Comparison of ENCODE assay signal across 25 cellular contexts in the genomic region with DNA sequence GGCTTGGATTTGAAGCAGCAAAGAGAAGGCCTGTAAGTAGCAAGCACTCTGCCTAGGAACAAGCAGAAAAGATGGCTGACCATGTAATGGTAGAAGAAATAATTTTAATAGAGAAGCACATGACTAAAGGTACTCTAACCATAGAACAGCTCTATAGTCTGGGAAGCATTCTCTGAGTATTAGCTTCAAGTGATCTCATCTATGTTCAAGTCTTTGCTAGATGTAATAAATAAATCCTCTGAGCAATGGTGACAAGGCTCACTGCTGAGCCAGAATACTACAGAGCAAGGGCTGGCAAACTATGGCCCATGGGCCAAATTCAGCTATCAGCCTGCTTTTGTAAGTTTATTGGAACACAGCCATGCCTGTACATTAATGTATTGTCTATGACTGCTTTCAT.
A peak's percentile ranks its signal among the peaks of the same experiment; 100 is the strongest.
DNase-seq lines count a peak whose midpoint lies in the region; ATAC-seq and TF ChIP-seq lines count a peak whose summit lies in the region.
"Had no signal": no experiment of that assay in that cellular context is flagged by ENCODE, and none has a peak within 500 bp of the region (broad histone marks: within the 10 kb centered on the region; RNA-seq: fewer than 3 reads in every experiment).

No MANE protein-coding gene starts in this region.

- no peaks in the 10 kb centered on the region for H3K27me3 ChIP-seq in HAP-1 (ENCODE audit: low read depth)
- H3K27me3 ChIP-seq: body of pancreas, heart left ventricle, left lung, sigmoid colon had no signal

- no peaks in the 10 kb centered on the region for H3K9me3 ChIP-seq in HAP-1
- H3K9me3 ChIP-seq: body of pancreas, heart left ventricle, left lung, sigmoid colon had no signal

- H3K27me3 Mint-ChIP-seq in activated T-cell treated with anti-CD3 and anti-CD28 coated beads, Interleukin-2, amount 50 U/mL, for 72 hours (ENCODE audit: low read depth), result no peaks in the 10 kb centered on the region
- H3K27me3 Mint-ChIP-seq: activated CD4-positive, alpha-beta memory T cell treated with anti-CD3 and anti-CD28 coated beads for 36 hours; activated naive CD8-positive, alpha-beta T cell treated with anti-CD3 and anti-CD28 coated beads, Interleukin-2, amount 50 U/mL, for 24 hours; progenitor cell of endocrine pancreas had no signal

- H3K4me1 ChIP-seq in HAP-1, result no peaks in the 10 kb centered on the region
- H3K4me1 ChIP-seq: body of pancreas, heart left ventricle, left lung, sigmoid colon had no signal

- H3K4me3 ChIP-seq in epithelial cell of esophagus (ENCODE audit: low read length), result no peak overlapping the region
- no peak overlapping the region for H3K4me3 ChIP-seq in HAP-1
- H3K4me3 ChIP-seq: body of pancreas, coronary artery, heart left ventricle, left lung, sigmoid colon had no signal

- no peaks in the 10 kb centered on the region for H3K9me3 Mint-ChIP-seq in activated T-cell treated with anti-CD3 and anti-CD28 coated beads, Interleukin-2, amount 50 U/mL, for 72 hours
- no peaks in the 10 kb centered on the region for H3K9me3 Mint-ChIP-seq in stimulated activated effector memory CD8-positive, alpha-beta T cell treated with anti-CD3 and anti-CD28 coated beads, Interleukin-12 subunit alpha, Interleukin-12 subunit beta, amount 100 ng/mL, for 72 hours
- H3K9me3 Mint-ChIP-seq: activated CD4-positive, alpha-beta memory T cell treated with anti-CD3 and anti-CD28 coated beads for 36 hours; activated naive CD8-positive, alpha-beta T cell treated with anti-CD3 and anti-CD28 coated beads, Interleukin-2, amount 50 U/mL, for 24 hours; mesothelial cell of epicardium; nephron had no signal

- H3K4me1 Mint-ChIP-seq in activated T-cell treated with anti-CD3 and anti-CD28 coated beads, Interleukin-2, amount 50 U/mL, for 72 hours (ENCODE audit: low read depth), result no peaks in the 10 kb centered on the region
- no peaks in the 10 kb centered on the region for H3K4me1 Mint-ChIP-seq in stimulated activated effector memory CD8-positive, alpha-beta T cell treated with anti-CD3 and anti-CD28 coated beads, Interleukin-12 subunit alpha, Interleukin-12 subunit beta, amount 100 ng/mL, for 72 hours
- H3K4me1 Mint-ChIP-seq: activated naive CD8-positive, alpha-beta T cell treated with anti-CD3 and anti-CD28 coated beads, Interleukin-2, amount 50 U/mL, for 24 hours; nephron had no signal

- peak overlapping the region; percentile 84 for H3K27ac Mint-ChIP-seq in activated T-cell treated with anti-CD3 and anti-CD28 coated beads, Interleukin-2, amount 50 U/mL, for 72 hours
- peak overlapping the region; percentile 35 for H3K27ac Mint-ChIP-seq in stimulated activated effector memory CD8-positive, alpha-beta T cell treated with anti-CD3 and anti-CD28 coated beads, Interleukin-12 subunit alpha, Interleukin-12 subunit beta, amount 100 ng/mL, for 72 hours
- H3K27ac Mint-ChIP-seq: activated CD4-positive, alpha-beta memory T cell treated with anti-CD3 and anti-CD28 coated beads for 36 hours; progenitor cell of endocrine pancreas had no signal

- in situ Hi-C loops in HAP-1 (cut with MboI; ENCODE audit: low sequenced_read_pairs), result no loop called here

- H3K36me3 Mint-ChIP-seq in activated T-cell treated with anti-CD3 and anti-CD28 coated beads, Interleukin-2, amount 50 U/mL, for 72 hours (ENCODE audit: insufficient read depth in 2 of 2), result no peaks in the 10 kb centered on the region
- peaks cover 59% of the 10 kb centered on the region for H3K36me3 Mint-ChIP-seq in stimulated activated effector memory CD8-positive, alpha-beta T cell treated with anti-CD3 and anti-CD28 coated beads, Interleukin-12 subunit alpha, Interleukin-12 subunit beta, amount 100 ng/mL, for 72 hours
- H3K36me3 Mint-ChIP-seq: mesothelial cell of epicardium had no signal

- DNase-seq in activated T-cell treated with anti-CD3 and anti-CD28 coated beads, Interleukin-2, amount 50 U/mL, for 72 hours, result no peak
- no peak for DNase-seq in activated T-cell treated with anti-CD3 and anti-CD28 coated beads, Interleukin-2, amount 50 U/mL, for 48 hours
- DNase-seq in NCI-H1105 (lab: John Stamatoyannopoulos, UW), result peak; percentile 2
- peak; percentile 12 for DNase-seq in epithelial cell of esophagus (ENCODE audit: low read depth)
- no peak for DNase-seq in stimulated activated effector memory CD8-positive, alpha-beta T cell treated with anti-CD3 and anti-CD28 coated beads, Interleukin-12 subunit alpha, Interleukin-12 subunit beta, amount 100 ng/mL, for 72 hours (ENCODE audit: low spot score in 2 of 2)
- no peak for DNase-seq in cerebellar nuclear complex (lab: John Stamatoyannopoulos, UW)
- DNase-seq in HAP-1 (ENCODE audit: low spot score in 2 of 2), result no peak
- DNase-seq in effector CD4-positive, alpha-beta T cell, result no peak
- DNase-seq: activated CD4-positive, alpha-beta memory T cell treated with anti-CD3 and anti-CD28 coated beads for 36 hours; activated effector memory CD4-positive, alpha-beta T cell treated with anti-CD3 and anti-CD28 coated beads, Interleukin-2, amount 50 U/mL, for 16 hours; activated naive CD8-positive, alpha-beta T cell treated with anti-CD3 and anti-CD28 coated beads, Interleukin-2, amount 50 U/mL, for 24 hours; body of pancreas; DMS153; heart left ventricle; Kasumi-1; left lung; NCI-H1092 treated with DMSO at 0.1 percent for 48 hours; NCI-H2107; NCI-H524; sigmoid colon; stimulated activated CD4-positive, alpha-beta T cell treated with anti-CD3 and anti-CD28 coated beads, Interleukin-15, amount 100 ng/mL, for 24 hours had no signal

- no peak overlapping the region for H3K4me3 Mint-ChIP-seq in activated T-cell treated with anti-CD3 and anti-CD28 coated beads, Interleukin-2, amount 50 U/mL, for 72 hours
- no peak overlapping the region for H3K4me3 Mint-ChIP-seq in stimulated activated effector memory CD8-positive, alpha-beta T cell treated with anti-CD3 and anti-CD28 coated beads, Interleukin-12 subunit alpha, Interleukin-12 subunit beta, amount 100 ng/mL, for 72 hours
- H3K4me3 Mint-ChIP-seq: activated CD4-positive, alpha-beta memory T cell treated with anti-CD3 and anti-CD28 coated beads for 36 hours; activated naive CD8-positive, alpha-beta T cell treated with anti-CD3 and anti-CD28 coated beads, Interleukin-2, amount 50 U/mL, for 24 hours; mesothelial cell of epicardium; nephron had no signal

- H3K36me3 ChIP-seq in HAP-1 (replicated peaks), result no peaks in the 10 kb centered on the region; the same call in 1 of the 2 replicates
- H3K36me3 ChIP-seq: sigmoid colon had no signal

- ATAC-seq in activated T-cell treated with anti-CD3 and anti-CD28 coated beads, Interleukin-2, amount 50 U/mL, for 72 hours (replicated peaks in 1 of 2), result no peak
- ATAC-seq in stimulated activated effector memory CD8-positive, alpha-beta T cell treated with anti-CD3 and anti-CD28 coated beads, Interleukin-12 subunit alpha, Interleukin-12 subunit beta, amount 100 ng/mL, for 72 hours, result no peak
- ATAC-seq: activated naive CD8-positive, alpha-beta T cell treated with anti-CD3 and anti-CD28 coated beads, Interleukin-2, amount 50 U/mL, for 24 hours; body of pancreas; heart left ventricle; left lung had no signal

- no peak for TF ChIP-seq CTCF in epithelial cell of esophagus (IDR thresholded peaks at IDR 0.05; ENCODE audit: insufficient read depth, low read depth, low read length, missing control alignments)

Comparison
In these comparisons a context has a peak if more than half of its experiments do, and no peak if none do; other contexts are left out.
1. DNase-seq: peak in NCI-H1105 (single experiment) and epithelial cell of esophagus (single experiment); none in activated T-cell treated with anti-CD3 and anti-CD28 coated beads, Interleukin-2, amount 50 U/mL, for 72 hours (0 of 2), activated T-cell treated with anti-CD3 and anti-CD28 coated beads, Interleukin-2, amount 50 U/mL, for 48 hours (0 of 2), stimulated activated effector memory CD8-positive, alpha-beta T cell treated with anti-CD3 and anti-CD28 coated beads, Interleukin-12 subunit alpha, Interleukin-12 subunit beta, amount 100 ng/mL, for 72 hours (0 of 2), cerebellar nuclear complex (0 of 2), HAP-1 (0 of 2) and effector CD4-positive, alpha-beta T cell (single experiment).